In genomic region chr17:7614422-7615264, GRCh38 we compare ENCODE assay signal across 1 cellular context.
TF ChIP-seq lines count a peak whose summit lies in the region.

TSS of gene FXR2 (minus strand) at chr17:7614897. CDS start at chr17:7614532, 365 bp downstream.

TF ChIP-seq in HepG2, 621 proteins besides CTCF, POLR2A, EP300 and RAD21 (continued from another document):
- TF ChIP-seq, protein P1, sequence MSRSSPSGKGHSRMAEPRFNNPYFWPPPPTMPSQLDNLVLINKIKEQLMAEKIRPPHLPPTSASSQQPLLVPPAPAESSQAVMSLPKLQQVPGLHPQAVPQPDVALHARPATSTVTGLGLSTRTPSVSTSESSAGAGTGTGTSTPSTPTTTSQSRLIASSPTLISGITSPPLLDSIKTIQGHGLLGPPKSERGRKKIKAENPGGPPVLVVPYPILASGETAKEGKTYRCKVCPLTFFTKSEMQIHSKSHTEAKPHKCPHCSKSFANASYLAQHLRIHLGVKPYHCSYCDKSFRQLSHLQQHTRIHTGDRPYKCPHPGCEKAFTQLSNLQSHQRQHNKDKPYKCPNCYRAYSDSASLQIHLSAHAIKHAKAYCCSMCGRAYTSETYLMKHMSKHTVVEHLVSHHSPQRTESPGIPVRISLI (CRISPR knock-in tag; IDR thresholded peaks at IDR 0.05; ENCODE audit: borderline replicate concordance), result no peak
- TF ChIP-seq, protein P2, sequence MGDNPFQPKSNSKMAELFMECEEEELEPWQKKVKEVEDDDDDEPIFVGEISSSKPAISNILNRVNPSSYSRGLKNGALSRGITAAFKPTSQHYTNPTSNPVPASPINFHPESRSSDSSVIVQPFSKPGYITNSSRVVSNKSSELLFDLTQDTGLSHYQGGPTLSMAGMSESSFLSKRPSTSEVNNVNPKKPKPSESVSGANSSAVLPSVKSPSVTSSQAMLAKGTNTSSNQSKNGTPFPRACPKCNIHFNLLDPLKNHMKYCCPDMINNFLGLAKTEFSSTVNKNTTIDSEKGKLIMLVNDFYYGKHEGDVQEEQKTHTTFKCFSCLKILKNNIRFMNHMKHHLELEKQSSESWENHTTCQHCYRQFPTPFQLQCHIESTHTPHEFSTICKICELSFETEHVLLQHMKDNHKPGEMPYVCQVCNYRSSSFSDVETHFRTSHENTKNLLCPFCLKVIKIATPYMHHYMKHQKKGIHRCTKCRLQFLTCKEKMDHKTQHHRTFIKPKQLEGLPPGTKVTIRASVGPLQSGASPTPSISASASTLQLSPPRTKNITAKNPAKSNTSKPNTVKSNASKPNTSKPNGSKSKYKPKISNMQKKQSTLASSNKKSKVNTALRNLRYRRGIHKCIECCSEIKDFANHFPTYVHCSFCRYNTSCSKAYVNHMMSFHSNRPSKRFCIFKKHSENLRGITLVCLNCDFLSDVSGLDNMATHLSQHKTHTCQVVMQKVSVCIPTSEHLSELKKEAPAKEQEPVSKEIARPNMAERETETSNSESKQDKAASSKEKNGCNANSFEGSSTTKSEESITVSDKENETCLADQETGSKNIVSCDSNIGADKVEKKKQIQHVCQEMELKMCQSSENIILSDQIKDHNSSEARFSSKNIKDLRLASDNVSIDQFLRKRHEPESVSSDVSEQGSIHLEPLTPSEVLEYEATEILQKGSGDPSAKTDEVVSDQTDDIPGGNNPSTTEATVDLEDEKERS (CRISPR knock-in tag; IDR thresholded peaks at IDR 0.05), result no peak
- TF ChIP-seq IRX3 (CRISPR knock-in tag; IDR thresholded peaks at IDR 0.05; ENCODE audit: borderline replicate concordance, low read depth), result peak; percentile 70; the same call in 1 of the 2 replicates
- TF ChIP-seq ZSCAN22 (CRISPR knock-in tag; IDR thresholded peaks at IDR 0.05), result no peak
- no peak for TF ChIP-seq ZNF558 (CRISPR knock-in tag; IDR thresholded peaks at IDR 0.05; ENCODE audit: borderline replicate concordance)
- TF ChIP-seq, protein P3, sequence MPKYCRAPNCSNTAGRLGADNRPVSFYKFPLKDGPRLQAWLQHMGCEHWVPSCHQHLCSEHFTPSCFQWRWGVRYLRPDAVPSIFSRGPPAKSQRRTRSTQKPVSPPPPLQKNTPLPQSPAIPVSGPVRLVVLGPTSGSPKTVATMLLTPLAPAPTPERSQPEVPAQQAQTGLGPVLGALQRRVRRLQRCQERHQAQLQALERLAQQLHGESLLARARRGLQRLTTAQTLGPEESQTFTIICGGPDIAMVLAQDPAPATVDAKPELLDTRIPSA (CRISPR knock-in tag; IDR thresholded peaks at IDR 0.05; ENCODE audit: borderline replicate concordance), result no peak
- TF ChIP-seq ZNF180 (CRISPR knock-in tag; IDR thresholded peaks at IDR 0.05; ENCODE audit: borderline replicate concordance, low read depth), result no peak
- peak; percentile 67 for TF ChIP-seq TEAD3 (CRISPR knock-in tag; optimal IDR thresholded peaks at IDR 0.05; ENCODE audit: borderline replicate concordance)
- TF ChIP-seq MYNN (CRISPR knock-in tag; IDR thresholded peaks at IDR 0.05; ENCODE audit: low read depth), result no peak
- peak; percentile 40; the same call in 1 of the 2 replicates for TF ChIP-seq KLF15 (CRISPR knock-in tag; IDR thresholded peaks at IDR 0.05; ENCODE audit: borderline replicate concordance)
- TF ChIP-seq PAF1 (CRISPR knock-in tag; IDR thresholded peaks at IDR 0.05), result no peak
- no peak for TF ChIP-seq NFKBIZ (CRISPR knock-in tag; IDR thresholded peaks at IDR 0.05)
- TF ChIP-seq RARG (CRISPR knock-in tag; IDR thresholded peaks at IDR 0.05; ENCODE audit: low read depth), result no peak
- TF ChIP-seq HBP1 (CRISPR knock-in tag; IDR thresholded peaks at IDR 0.05; ENCODE audit: low read depth), result no peak; the same call in none of the 2 replicates
- peak; percentile 65 for TF ChIP-seq ZFX (CRISPR knock-in tag; IDR thresholded peaks at IDR 0.05; ENCODE audit: low read depth)
- no peak for TF ChIP-seq ZZZ3 (CRISPR knock-in tag; IDR thresholded peaks at IDR 0.05; ENCODE audit: borderline replicate concordance)
- TF ChIP-seq, protein P4, sequence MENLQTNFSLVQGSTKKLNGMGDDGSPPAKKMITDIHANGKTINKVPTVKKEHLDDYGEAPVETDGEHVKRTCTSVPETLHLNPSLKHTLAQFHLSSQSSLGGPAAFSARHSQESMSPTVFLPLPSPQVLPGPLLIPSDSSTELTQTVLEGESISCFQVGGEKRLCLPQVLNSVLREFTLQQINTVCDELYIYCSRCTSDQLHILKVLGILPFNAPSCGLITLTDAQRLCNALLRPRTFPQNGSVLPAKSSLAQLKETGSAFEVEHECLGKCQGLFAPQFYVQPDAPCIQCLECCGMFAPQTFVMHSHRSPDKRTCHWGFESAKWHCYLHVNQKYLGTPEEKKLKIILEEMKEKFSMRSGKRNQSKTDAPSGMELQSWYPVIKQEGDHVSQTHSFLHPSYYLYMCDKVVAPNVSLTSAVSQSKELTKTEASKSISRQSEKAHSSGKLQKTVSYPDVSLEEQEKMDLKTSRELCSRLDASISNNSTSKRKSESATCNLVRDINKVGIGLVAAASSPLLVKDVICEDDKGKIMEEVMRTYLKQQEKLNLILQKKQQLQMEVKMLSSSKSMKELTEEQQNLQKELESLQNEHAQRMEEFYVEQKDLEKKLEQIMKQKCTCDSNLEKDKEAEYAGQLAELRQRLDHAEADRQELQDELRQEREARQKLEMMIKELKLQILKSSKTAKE (CRISPR knock-in tag; IDR thresholded peaks at IDR 0.05; ENCODE audit: borderline replicate concordance), result no peak
- TF ChIP-seq TAF1 (CRISPR knock-in tag; IDR thresholded peaks at IDR 0.05), result 0 out of 2 replicates have a peak, but pooled peaks have one; percentile 10
- TF ChIP-seq POGZ (CRISPR knock-in tag; IDR thresholded peaks at IDR 0.05), result no peak
- TF ChIP-seq TMF1 (CRISPR knock-in tag; IDR thresholded peaks at IDR 0.05; ENCODE audit: low read depth), result no peak
- TF ChIP-seq FLYWCH1 (CRISPR knock-in tag; IDR thresholded peaks at IDR 0.05), result no peak
- no peak for TF ChIP-seq ZMYM2 (CRISPR knock-in tag; IDR thresholded peaks at IDR 0.05)
- peak; percentile 99 for TF ChIP-seq RFXAP (CRISPR knock-in tag; IDR thresholded peaks at IDR 0.05; ENCODE audit: borderline replicate concordance)
- TF ChIP-seq YEATS2 (CRISPR knock-in tag; IDR thresholded peaks at IDR 0.05; ENCODE audit: borderline replicate concordance), result no peak
- no peak for TF ChIP-seq ZNF225 (CRISPR knock-in tag; IDR thresholded peaks at IDR 0.05)
- TF ChIP-seq HDAC1 (CRISPR knock-in tag; IDR thresholded peaks at IDR 0.05), result peak; percentile 45; the same call in 1 of the 2 replicates
- TF ChIP-seq ZNF274 (CRISPR knock-in tag; IDR thresholded peaks at IDR 0.05), result no peak
- peak; percentile 32 for TF ChIP-seq HNRNPH1 (optimal IDR thresholded peaks at IDR 0.05; ENCODE audit: low read depth, low read length)
- TF ChIP-seq MXI1 (IDR thresholded peaks at IDR 0.05; ENCODE audit: borderline replicate concordance, low read depth, low read length), result peak; percentile 34; the same call in 1 of the 3 replicates
- no peak for TF ChIP-seq ZFP62 (CRISPR knock-in tag; IDR thresholded peaks at IDR 0.05)
- TF ChIP-seq HMG20A (CRISPR knock-in tag; IDR thresholded peaks at IDR 0.05; ENCODE audit: borderline replicate concordance), result no peak
- 0 out of 2 replicates have a peak, but pooled peaks have one; percentile 16 for TF ChIP-seq KMT2A (CRISPR knock-in tag; IDR thresholded peaks at IDR 0.05)
- TF ChIP-seq ZMAT3 (CRISPR knock-in tag; conservative IDR thresholded peaks at IDR 0.05), result peak; percentile 13; the same call in 1 of the 2 replicates
- TF ChIP-seq GMEB1 (CRISPR knock-in tag; IDR thresholded peaks at IDR 0.05; ENCODE audit: borderline replicate concordance), result peak; percentile 37; the same call in 1 of the 2 replicates
